ENCODE assay signal across 18 cellular contexts in the genomic region with DNA sequence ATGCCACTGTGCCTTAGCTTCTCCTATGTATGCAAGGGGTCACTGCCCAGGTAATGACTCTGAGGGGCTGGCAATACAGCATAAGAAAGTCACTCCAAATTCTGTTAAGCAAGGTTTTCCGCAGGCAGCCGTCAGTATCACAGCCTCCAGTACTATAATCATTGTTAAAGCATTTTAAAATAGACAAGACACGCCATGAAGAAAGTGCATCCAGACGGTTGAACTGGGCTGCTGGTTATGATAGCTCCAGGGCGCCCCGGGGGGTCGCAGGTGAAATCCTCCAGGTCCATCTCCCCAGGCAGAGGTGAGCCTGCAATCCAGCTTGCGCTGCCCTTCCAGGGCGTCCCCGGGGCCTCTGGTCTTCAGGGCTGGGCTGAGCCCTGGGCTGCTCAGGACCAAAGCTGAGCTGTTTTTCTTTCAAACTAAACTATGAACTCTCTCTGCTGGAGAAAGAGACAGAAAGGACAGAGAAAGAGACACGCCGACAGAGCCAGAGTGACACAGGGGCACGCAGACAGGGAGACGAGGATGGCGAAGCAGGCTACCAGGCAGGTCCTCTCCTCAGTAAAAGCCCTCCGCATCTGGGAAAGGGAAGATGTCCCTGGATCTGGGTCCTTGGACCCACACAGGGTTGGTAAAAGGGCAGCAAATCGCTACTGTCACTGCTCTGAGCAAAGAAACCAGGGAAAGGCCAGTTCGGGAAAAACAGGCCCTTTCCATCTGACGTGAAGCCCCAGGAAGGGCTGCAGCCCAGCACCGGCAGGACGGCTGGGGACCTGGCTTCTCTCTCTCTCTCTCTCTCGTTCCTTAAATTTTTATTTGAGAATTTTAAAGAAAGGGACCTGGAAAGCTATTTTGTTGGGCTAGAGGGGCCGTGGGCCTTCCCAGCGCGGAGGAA. TPM values are rescaled to one million over a fixed set of nuclear protein-coding genes. Genes with fewer than 3 reads are reported as not detected.
DNase-seq lines count a peak whose midpoint lies in the region; ATAC-seq and TF ChIP-seq lines count a peak whose summit lies in the region.
"Had no signal": no experiment of that assay in that cellular context is flagged by ENCODE, and none has a peak within 500 bp of the region (broad histone marks: within the 10 kb centered on the region; RNA-seq: fewer than 3 reads in every experiment).

No MANE protein-coding gene starts in this region.

- no peak for TF ChIP-seq CTCF in coronary artery (IDR thresholded peaks at IDR 0.05)

- no peaks in the 10 kb centered on the region for H3K9me3 Mint-ChIP-seq in activated naive CD8-positive, alpha-beta T cell (ENCODE audit: low read depth)
- no peaks in the 10 kb centered on the region for H3K9me3 Mint-ChIP-seq in activated naive CD8-positive, alpha-beta T cell treated with anti-CD3 and anti-CD28 coated beads, Interleukin-2, amount 50 U/mL, for 24 hours
- H3K9me3 Mint-ChIP-seq in naive thymus-derived CD8-positive, alpha-beta T cell, result no peaks in the 10 kb centered on the region
- no peaks in the 10 kb centered on the region for H3K9me3 Mint-ChIP-seq in activated T-helper 1 cell treated with anti-CD3 and anti-CD28 coated beads, Interleukin-12 subunit alpha, Interleukin-12 subunit beta, Interleukin-2, Interleukin-4 antibody, amounts not matched to agents 30 ng/mL and 10 ng/mL and 1 ng/mL, durations not matched to agents 14 hours and 24 hours and 36 hours

- peak overlapping the region; percentile 46 for H3K4me3 Mint-ChIP-seq in activated naive CD8-positive, alpha-beta T cell
- H3K4me3 Mint-ChIP-seq in activated naive CD8-positive, alpha-beta T cell treated with anti-CD3 and anti-CD28 coated beads, Interleukin-2, amount 50 U/mL, for 24 hours, result no peak overlapping the region
- H3K4me3 Mint-ChIP-seq in naive thymus-derived CD8-positive, alpha-beta T cell, result peak overlapping the region in 6 of 10 donors; percentile 13 to 51 (median 40)
- H3K4me3 Mint-ChIP-seq in activated T-helper 1 cell treated with anti-CD3 and anti-CD28 coated beads, Interleukin-12 subunit alpha, Interleukin-12 subunit beta, Interleukin-2, Interleukin-4 antibody, amounts not matched to agents 30 ng/mL and 10 ng/mL and 1 ng/mL, durations not matched to agents 14 hours and 24 hours and 36 hours, result no peak overlapping the region

- H3K4me3 ChIP-seq in coronary artery, result peak overlapping the region; percentile 90

- ATAC-seq in activated naive CD8-positive, alpha-beta T cell treated with anti-CD3 and anti-CD28 coated beads, Interleukin-2, amount 50 U/mL, for 24 hours, result no peak
- no peak for ATAC-seq in naive thymus-derived CD8-positive, alpha-beta T cell
- no peak for ATAC-seq in HG03196 (IDR thresholded peaks at IDR 0.05; ENCODE audit: unreplicated experiment)
- no peak for ATAC-seq in GM18858 (IDR thresholded peaks at IDR 0.05; ENCODE audit: unreplicated experiment)

- peaks cover 29% of the 10 kb centered on the region for H3K27me3 Mint-ChIP-seq in activated naive CD8-positive, alpha-beta T cell
- H3K27me3 Mint-ChIP-seq in activated naive CD8-positive, alpha-beta T cell treated with anti-CD3 and anti-CD28 coated beads, Interleukin-2, amount 50 U/mL, for 24 hours, result peaks cover 58% of the 10 kb centered on the region
- H3K27me3 Mint-ChIP-seq in naive thymus-derived CD8-positive, alpha-beta T cell, result peaks cover 17 to 55% (median 48%) of the 10 kb centered on the region in 5 donors
- peaks cover 47% of the 10 kb centered on the region for H3K27me3 Mint-ChIP-seq in activated T-helper 1 cell treated with anti-CD3 and anti-CD28 coated beads, Interleukin-12 subunit alpha, Interleukin-12 subunit beta, Interleukin-2, Interleukin-4 antibody, amounts not matched to agents 30 ng/mL and 10 ng/mL and 1 ng/mL, durations not matched to agents 14 hours and 24 hours and 36 hours (ENCODE audit: insufficient read depth)

- DNase-seq in activated naive CD8-positive, alpha-beta T cell treated with anti-CD3 and anti-CD28 coated beads, Interleukin-2, amount 50 U/mL, for 24 hours, result no peak
- DNase-seq in coronary artery (ENCODE audit: low spot score) (no peak), ureter (ENCODE audit: low spot score) (peak; percentile 41)
- no peak for DNase-seq in naive thymus-derived CD8-positive, alpha-beta T cell
- DNase-seq in activated T-helper 1 cell treated with anti-CD3 and anti-CD28 coated beads, Interleukin-12 subunit alpha, Interleukin-12 subunit beta, Interleukin-2, Interleukin-4 antibody, amounts not matched to agents 30 ng/mL and 10 ng/mL and 1 ng/mL, durations not matched to agents 14 hours and 24 hours and 36 hours (ENCODE audit: low spot score), result no peak
- DNase-seq: activated CD4-positive, CD25-positive, alpha-beta regulatory T cell treated with anti-CD3 and anti-CD28 coated beads, Interleukin-2, amount 50 U/mL, for 72 hours; activated T-cell treated with anti-CD3 and anti-CD28 coated beads, Interleukin-2, amount 50 U/mL, for 1 hour; dorsolateral prefrontal cortex; Kasumi-1; NCI-H1694 treated with DMSO at 0.1 percent for 48 hours; NCI-H526; Peyer's patch; stimulated activated naive CD4-positive, alpha-beta T cell; SW 1271 had no signal

- intact Hi-C loops in activated T-helper 1 cell treated with anti-CD3 and anti-CD28 coated beads, Interleukin-12 subunit alpha, Interleukin-12 subunit beta, Interleukin-2, Interleukin-4 antibody, amounts not matched to agents 30 ng/mL and 10 ng/mL and 1 ng/mL, durations not matched to agents 14 hours and 24 hours and 36 hours (cut with micrococcal nuclease), result no loop called here

- H3K36me3 Mint-ChIP-seq in activated naive CD8-positive, alpha-beta T cell, result no peaks in the 10 kb centered on the region
- H3K36me3 Mint-ChIP-seq in activated naive CD8-positive, alpha-beta T cell treated with anti-CD3 and anti-CD28 coated beads, Interleukin-2, amount 50 U/mL, for 24 hours (ENCODE audit: low read depth), result no peaks in the 10 kb centered on the region
- no peaks in the 10 kb centered on the region for H3K36me3 Mint-ChIP-seq in naive thymus-derived CD8-positive, alpha-beta T cell
- no peaks in the 10 kb centered on the region for H3K36me3 Mint-ChIP-seq in activated T-helper 1 cell treated with anti-CD3 and anti-CD28 coated beads, Interleukin-12 subunit alpha, Interleukin-12 subunit beta, Interleukin-2, Interleukin-4 antibody, amounts not matched to agents 30 ng/mL and 10 ng/mL and 1 ng/mL, durations not matched to agents 14 hours and 24 hours and 36 hours (ENCODE audit: low read depth)

- H3K27ac ChIP-seq in coronary artery, result peak overlapping the region in 1 of 2 donors; percentile 92
- H3K27ac ChIP-seq: dorsolateral prefrontal cortex had no signal

- POLR2A ChIA-PET in naive thymus-derived CD8-positive, alpha-beta T cell (lab: Charles Lee), result no interaction called here

- no peak overlapping the region for H3K27ac Mint-ChIP-seq in activated naive CD8-positive, alpha-beta T cell
- H3K27ac Mint-ChIP-seq in activated naive CD8-positive, alpha-beta T cell treated with anti-CD3 and anti-CD28 coated beads, Interleukin-2, amount 50 U/mL, for 24 hours, result no peak overlapping the region
- H3K27ac Mint-ChIP-seq in naive thymus-derived CD8-positive, alpha-beta T cell, result peak overlapping the region in 1 of 10 donors; percentile 9
- H3K27ac Mint-ChIP-seq in activated T-helper 1 cell treated with anti-CD3 and anti-CD28 coated beads, Interleukin-12 subunit alpha, Interleukin-12 subunit beta, Interleukin-2, Interleukin-4 antibody, amounts not matched to agents 30 ng/mL and 10 ng/mL and 1 ng/mL, durations not matched to agents 14 hours and 24 hours and 36 hours, result no peak overlapping the region

- peaks cover 2% of the 10 kb centered on the region for H3K4me1 Mint-ChIP-seq in activated naive CD8-positive, alpha-beta T cell (ENCODE audit: low read depth)
- no peaks in the 10 kb centered on the region for H3K4me1 Mint-ChIP-seq in activated naive CD8-positive, alpha-beta T cell treated with anti-CD3 and anti-CD28 coated beads, Interleukin-2, amount 50 U/mL, for 24 hours
- no peaks in the 10 kb centered on the region for H3K4me1 Mint-ChIP-seq in naive thymus-derived CD8-positive, alpha-beta T cell
- H3K4me1 Mint-ChIP-seq in activated T-helper 1 cell treated with anti-CD3 and anti-CD28 coated beads, Interleukin-12 subunit alpha, Interleukin-12 subunit beta, Interleukin-2, Interleukin-4 antibody, amounts not matched to agents 30 ng/mL and 10 ng/mL and 1 ng/mL, durations not matched to agents 14 hours and 24 hours and 36 hours (ENCODE audit: low read depth), result no peaks in the 10 kb centered on the region

RNA-seq across cellular contexts. Expression of a gene that starts 2.1 kb away (rescaled TPM):
- not detected for total RNA-seq in naive thymus-derived CD8-positive, alpha-beta T cell
- polyA plus RNA-seq in naive thymus-derived CD8-positive, alpha-beta T cell, result not detected
- total RNA-seq in ureter, result 12.9 TPM
- total RNA-seq in activated T-helper 1 cell treated with anti-CD3 and anti-CD28 coated beads, Interleukin-12 subunit alpha, Interleukin-12 subunit beta, Interleukin-2, Interleukin-4 antibody, amounts not matched to agents 30 ng/mL and 10 ng/mL and 1 ng/mL, durations not matched to agents 14 hours and 24 hours and 36 hours, result not detected in 2 replicates
- total RNA-seq: frontal cortex had no signal

Comparison
In these comparisons a context has a peak if more than half of its experiments do, and no peak if none do; other contexts are left out.
1. H3K4me3 Mint-ChIP-seq: peak in activated naive CD8-positive, alpha-beta T cell (single experiment) and naive thymus-derived CD8-positive, alpha-beta T cell (6 of 10); none in activated naive CD8-positive, alpha-beta T cell treated with anti-CD3 and anti-CD28 coated beads, Interleukin-2, amount 50 U/mL, for 24 hours (single experiment) and activated T-helper 1 cell treated with anti-CD3 and anti-CD28 coated beads, Interleukin-12 subunit alpha, Interleukin-12 subunit beta, Interleukin-2, Interleukin-4 antibody, amounts not matched to agents 30 ng/mL and 10 ng/mL and 1 ng/mL, durations not matched to agents 14 hours and 24 hours and 36 hours (single experiment).
2. RNA of a gene that starts 2.1 kb away (total RNA-seq): 12.9 TPM in ureter (single experiment); not detected in naive thymus-derived CD8-positive, alpha-beta T cell and not detected in activated T-helper 1 cell treated with anti-CD3 and anti-CD28 coated beads, Interleukin-12 subunit alpha, Interleukin-12 subunit beta, Interleukin-2, Interleukin-4 antibody, amounts not matched to agents 30 ng/mL and 10 ng/mL and 1 ng/mL, durations not matched to agents 14 hours and 24 hours and 36 hours; every median in the first group is over 10 times any median in the second.